18 cellular contexts compared by ENCODE assay signal in the genomic region with DNA sequence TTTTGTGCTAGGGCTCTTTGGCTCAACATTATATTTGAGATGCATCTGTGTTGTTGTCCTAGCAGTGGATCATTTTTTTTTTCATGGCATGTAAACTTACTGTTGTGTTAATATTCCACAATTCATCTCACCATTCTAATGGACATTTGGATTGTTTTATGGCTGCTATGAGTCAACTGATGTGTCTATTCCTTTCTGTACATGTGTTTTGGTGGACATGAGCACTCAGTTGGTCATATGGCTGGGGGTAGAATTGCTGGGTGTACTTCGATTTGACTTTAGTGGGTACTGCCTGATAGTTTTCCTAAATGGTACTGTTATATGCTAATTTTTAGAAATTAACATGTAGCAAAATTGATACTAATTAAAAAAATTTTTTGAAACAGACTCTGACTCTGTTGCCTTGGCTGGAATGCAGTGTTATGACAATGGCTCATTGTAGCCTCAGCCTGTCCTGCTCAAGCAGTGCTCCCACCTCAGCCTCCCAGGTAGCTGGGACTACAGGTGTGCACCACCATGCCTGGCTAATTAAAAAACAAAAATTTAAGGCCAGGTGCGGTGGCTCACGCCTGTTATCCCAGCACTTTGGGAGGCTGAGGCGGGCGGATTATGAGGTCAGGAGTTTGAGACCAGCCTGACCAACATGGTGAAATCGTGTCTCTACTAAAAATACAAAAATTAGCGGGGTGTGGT.
"Had no signal": no experiment of that assay in that cellular context is flagged by ENCODE, and none has a peak within 500 bp of the region (broad histone marks: within the 10 kb centered on the region; RNA-seq: fewer than 3 reads in every experiment).

No MANE protein-coding gene starts in this region.

- DNase-seq: activated CD4-positive, alpha-beta memory T cell treated with anti-CD3 and anti-CD28 coated beads, Interleukin-2, amount 10 ng/mL, durations not matched to agents 7 days and 5 days; activated CD4-positive, alpha-beta T cell treated with anti-CD3 and anti-CD28 coated beads for 48 hours; activated naive CD8-positive, alpha-beta T cell treated with anti-CD3 and anti-CD28 coated beads for 36 hours; cerebellar nuclear complex; erythroblast; gastrocnemius medialis; hippocampal formation; kidney glomerular epithelial cell; left ventricle myocardium inferior; psoas muscle; stimulated activated CD4-positive, alpha-beta T cell treated with anti-CD3 and anti-CD28 coated beads, Interleukin-12 subunit alpha, Interleukin-12 subunit beta, amount 100 ng/mL, for 4 hours; stimulated activated CD4-positive, alpha-beta T cell treated with anti-CD3 and anti-CD28 coated beads, Interleukin-4, amount 100 ng/mL, for 4 hours; substantia nigra; thyroid gland had no signal

- H3K27ac ChIP-seq: breast epithelium, gastrocnemius medialis, left ventricle myocardium inferior, ovary, psoas muscle, right atrium auricular region, thyroid gland had no signal

- ATAC-seq: gastrocnemius medialis; natural killer cell treated with Interleukin-12 subunit alpha and Interleukin-12 subunit beta and Interleukin-15 and Interleukin-18, amount 100 ng/mL, for 72 hours; psoas muscle had no signal

- H3K9me3 ChIP-seq: breast epithelium, gastrocnemius medialis, left ventricle myocardium inferior, ovary, psoas muscle, right atrium auricular region, thyroid gland had no signal

- H3K4me1 ChIP-seq: breast epithelium, right atrium auricular region had no signal

- H3K27me3 ChIP-seq: breast epithelium, gastrocnemius medialis, ovary, right atrium auricular region, thyroid gland had no signal

- H3K4me3 ChIP-seq: breast epithelium, gastrocnemius medialis, left ventricle myocardium inferior, ovary, psoas muscle, right atrium auricular region, thyroid gland had no signal

- H3K36me3 ChIP-seq: breast epithelium, gastrocnemius medialis, left ventricle myocardium inferior, ovary, right atrium auricular region, thyroid gland had no signal
